Comparison of ENCODE assay signal across 26 cellular contexts in the genomic region with DNA sequence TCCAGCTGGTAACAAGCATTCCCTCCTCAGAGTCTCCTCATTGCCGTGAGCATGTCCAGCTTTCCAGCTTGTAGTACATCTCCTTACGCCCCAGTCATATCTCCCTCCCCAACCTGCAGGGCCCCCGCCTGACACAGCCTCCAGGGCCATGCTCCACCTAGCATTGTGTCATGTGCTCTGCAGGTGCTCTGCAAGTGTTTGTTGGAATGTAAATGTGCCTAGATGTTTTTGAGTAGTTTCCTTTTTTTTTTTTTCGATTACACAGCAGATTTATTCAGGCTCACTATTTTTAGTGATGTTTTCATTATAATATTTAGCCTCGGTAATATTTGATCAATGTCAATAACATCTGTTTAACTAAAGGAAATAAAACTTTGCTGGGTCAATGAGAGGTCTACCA.
DNase-seq lines count a peak whose midpoint lies in the region; ATAC-seq, FAIRE-seq and TF ChIP-seq lines count a peak whose summit lies in the region.
"Had no signal": no experiment of that assay in that cellular context is flagged by ENCODE, and none has a peak within 500 bp of the region (broad histone marks: within the 10 kb centered on the region; RNA-seq: fewer than 3 reads in every experiment).

No MANE protein-coding gene starts in this region.

- no peak overlapping the region for H2BK15ac ChIP-seq in H1 (ENCODE audit: low read length)

- TF ChIP-seq RAD21 in HepG2 (CRISPR knock-in tag; IDR thresholded peaks at IDR 0.05), result no peak
- TF ChIP-seq RAD21 in H1 (IDR thresholded peaks at IDR 0.05 in 1 of 2, conservative IDR thresholded peaks at IDR 0.05 in 1 of 2; ENCODE audit: low read depth in 2 of 2, low read length in 2 of 2), result no peak

- H3K9ac ChIP-seq in HepG2 (ENCODE audit: insufficient read depth, low read depth, low read length), result no peak overlapping the region
- no peak overlapping the region for H3K9ac ChIP-seq in H1 (replicated peaks in 1 of 4; ENCODE audit: extremely low read depth in 1 of 4, low read depth in 3 of 4, low read length in 3 of 4)
- H3K9ac ChIP-seq: BLaER1 treated with 17β-estradiol and CSF1 and Interleukin-3, amounts not matched to agents 10 nM and 100 nM had no signal

- no peaks in the 10 kb centered on the region for H3K9me3 ChIP-seq in HepG2 (ENCODE audit: low read length)
- H3K9me3 ChIP-seq in right lobe of liver, result no peaks in the 10 kb centered on the region
- H3K9me3 ChIP-seq in H1 (ENCODE audit: insufficient read depth in 2 of 2, low read depth in 1 of 2, low read length in 1 of 2), result no peaks in the 10 kb centered on the region
- no peaks in the 10 kb centered on the region for H3K9me3 ChIP-seq in stomach
- H3K9me3 ChIP-seq: BE2C, HAP-1 had no signal

- H3K27me3 ChIP-seq in HepG2 (ENCODE audit: control insufficient read depth in 1 of 2, insufficient read depth in 2 of 2, low read length in 2 of 2) (peaks cover 0 to 4% of the 10 kb centered on the region in 2 experiments; a peak in 1 of 5 replicates), right lobe of liver (no peaks in the 10 kb centered on the region), H1 (replicated peaks in 1 of 4; ENCODE audit: control insufficient read depth in 3 of 4, extremely low read depth in 1 of 4, insufficient read depth in 3 of 4, low read length in 3 of 4) (no peaks in the 10 kb centered on the region), stomach (no peaks in the 10 kb centered on the region)
- H3K27me3 ChIP-seq: BE2C; BLaER1 treated with 17β-estradiol and CSF1 and Interleukin-3, amounts not matched to agents 10 nM and 100 nM had no signal

- H3K4me1 Mint-ChIP-seq in activated T-helper 1 cell treated with anti-CD3 and anti-CD28 coated beads, Interleukin-12 subunit alpha, Interleukin-12 subunit beta, Interleukin-2, Interleukin-4 antibody, amounts not matched to agents 30 ng/mL and 10 ng/mL and 1 ng/mL, durations not matched to agents 14 hours and 24 hours and 36 hours (ENCODE audit: low read depth), result no peaks in the 10 kb centered on the region
- H3K4me1 Mint-ChIP-seq: CD14-positive monocyte; CD8-positive, alpha-beta memory T cell had no signal

- no peaks in the 10 kb centered on the region for H3K9me3 Mint-ChIP-seq in activated T-helper 1 cell treated with anti-CD3 and anti-CD28 coated beads, Interleukin-12 subunit alpha, Interleukin-12 subunit beta, Interleukin-2, Interleukin-4 antibody, amounts not matched to agents 30 ng/mL and 10 ng/mL and 1 ng/mL, durations not matched to agents 14 hours and 24 hours and 36 hours
- H3K9me3 Mint-ChIP-seq: CD4-positive, alpha-beta T cell had no signal

- no peak overlapping the region for H2BK12ac ChIP-seq in H1 (ENCODE audit: low read depth, low read length)

- H3K27ac ChIP-seq in HepG2 (ENCODE audit: extremely low read length, insufficient read depth, low read length) (no peak overlapping the region), right lobe of liver (no peak overlapping the region), H1 (ENCODE audit: low read depth, low read length) (no peak overlapping the region), stomach (no peak overlapping the region)
- H3K27ac ChIP-seq: 22Rv1; BLaER1 treated with 17β-estradiol and CSF1 and Interleukin-3, amounts not matched to agents 10 nM and 100 nM had no signal

- no peaks in the 10 kb centered on the region for H3K79me2 ChIP-seq in HepG2 (ENCODE audit: insufficient read depth, low read length)
- H3K79me2 ChIP-seq in H1 (ENCODE audit: control insufficient read depth in 1 of 2, insufficient read depth in 2 of 2, low read length in 2 of 2), result no peaks in the 10 kb centered on the region

- DNase-seq in HepG2 (ENCODE audit: low spot score), result no peak
- no peak for DNase-seq in right lobe of liver
- peak; percentile 59 for DNase-seq in RPMI8226
- no peak for DNase-seq in H1 (ENCODE audit: low read depth in 1 of 2, low spot score in 2 of 2)
- DNase-seq in stomach, result peak; percentile 31
- DNase-seq in NCI-H2171 (lab: John Stamatoyannopoulos, UW), result no peak
- DNase-seq in activated T-helper 1 cell treated with anti-CD3 and anti-CD28 coated beads, Interleukin-12 subunit alpha, Interleukin-12 subunit beta, Interleukin-2, Interleukin-4 antibody, amounts not matched to agents 30 ng/mL and 10 ng/mL and 1 ng/mL, durations not matched to agents 14 hours and 24 hours and 36 hours (ENCODE audit: low spot score), result no peak
- DNase-seq: ACHN; AML-193; BE2C; CD4-positive, alpha-beta T cell; CD8-positive, alpha-beta memory T cell; DMS 273 treated with DMSO at 0.1 percent for 48 hours; DMS79; EL; GF-D8; HFFc6 had no signal

- FAIRE-seq in HepG2 (lab: Jason Lieb, UNC), result no peak
- no peak for FAIRE-seq in H1 (lab: Jason Lieb, UNC)
- FAIRE-seq: A204.1, D721Med, GM12891, GM18507 had no signal

- H4K91ac ChIP-seq in H1 (replicated peaks; ENCODE audit: insufficient read length, low read length), result no peak overlapping the region

- no peak overlapping the region for H2BK20ac ChIP-seq in H1 (ENCODE audit: low read length)

- H3K79me1 ChIP-seq in H1 (ENCODE audit: low read depth, low read length), result no peaks in the 10 kb centered on the region

- TF ChIP-seq EP300 in HepG2 (IDR thresholded peaks at IDR 0.05; ENCODE audit: low read depth in 2 of 2, low read length in 2 of 2), result no peak
- TF ChIP-seq EP300 in HepG2 (CRISPR knock-in tag; IDR thresholded peaks at IDR 0.05; ENCODE audit: borderline replicate concordance), result no peak
- TF ChIP-seq EP300 in H1 (IDR thresholded peaks at IDR 0.05; ENCODE audit: borderline replicate concordance in 1 of 2, low read depth in 2 of 2, low read length in 2 of 2), result no peak
- no peak for TF ChIP-seq EP300 in stomach (IDR thresholded peaks at IDR 0.05)

- CTCF ChIA-PET in HepG2 (lab: Yijun Ruan, JAX; ENCODE audit: low intra/inter-chr PET ratio, low total read pairs), result no interaction called here
- CTCF ChIA-PET in H1 (lab: Charles Lee; ENCODE audit: partially characterized antibody), result no interaction called here

- H3K27ac Mint-ChIP-seq in activated T-helper 1 cell treated with anti-CD3 and anti-CD28 coated beads, Interleukin-12 subunit alpha, Interleukin-12 subunit beta, Interleukin-2, Interleukin-4 antibody, amounts not matched to agents 30 ng/mL and 10 ng/mL and 1 ng/mL, durations not matched to agents 14 hours and 24 hours and 36 hours, result no peak overlapping the region
- H3K27ac Mint-ChIP-seq: CD14-positive monocyte; CD4-positive, alpha-beta T cell; HFFc6 had no signal

- no peak overlapping the region for H3K18ac ChIP-seq in H1 (ENCODE audit: extremely low read depth, low read length)

- H4K5ac ChIP-seq in H1 (ENCODE audit: insufficient read length, low read depth, low read length), result no peak overlapping the region

- no peak overlapping the region for H2AK5ac ChIP-seq in H1 (ENCODE audit: low read depth, low read length)

- no peaks in the 10 kb centered on the region for H3K36me3 Mint-ChIP-seq in activated T-helper 1 cell treated with anti-CD3 and anti-CD28 coated beads, Interleukin-12 subunit alpha, Interleukin-12 subunit beta, Interleukin-2, Interleukin-4 antibody, amounts not matched to agents 30 ng/mL and 10 ng/mL and 1 ng/mL, durations not matched to agents 14 hours and 24 hours and 36 hours (ENCODE audit: low read depth)
- H3K36me3 Mint-ChIP-seq: CD14-positive monocyte had no signal

- H3K27me3 Mint-ChIP-seq in activated T-helper 1 cell treated with anti-CD3 and anti-CD28 coated beads, Interleukin-12 subunit alpha, Interleukin-12 subunit beta, Interleukin-2, Interleukin-4 antibody, amounts not matched to agents 30 ng/mL and 10 ng/mL and 1 ng/mL, durations not matched to agents 14 hours and 24 hours and 36 hours (ENCODE audit: insufficient read depth), result no peaks in the 10 kb centered on the region

- TF ChIP-seq POLR2A in HepG2 (IDR thresholded peaks at IDR 0.05; ENCODE audit: insufficient read depth in 1 of 2, low read depth in 2 of 2, low read length in 2 of 2), result no peak
- TF ChIP-seq POLR2A in right lobe of liver (IDR thresholded peaks at IDR 0.05), result no peak
- no peak for TF ChIP-seq POLR2A in H1 (IDR thresholded peaks at IDR 0.05; ENCODE audit: control extremely low read depth in 1 of 2, low read depth in 2 of 2, low read length in 2 of 2)
- TF ChIP-seq POLR2A in stomach (IDR thresholded peaks at IDR 0.05), result no peak

- no peak overlapping the region for H3K4me3 Mint-ChIP-seq in activated T-helper 1 cell treated with anti-CD3 and anti-CD28 coated beads, Interleukin-12 subunit alpha, Interleukin-12 subunit beta, Interleukin-2, Interleukin-4 antibody, amounts not matched to agents 30 ng/mL and 10 ng/mL and 1 ng/mL, durations not matched to agents 14 hours and 24 hours and 36 hours
- H3K4me3 Mint-ChIP-seq: CD14-positive monocyte; CD4-positive, alpha-beta T cell; CD8-positive, alpha-beta memory T cell; HFFc6 had no signal

- H3K23me2 ChIP-seq in H1 (ENCODE audit: low read depth, low read length), result no peaks in the 10 kb centered on the region

- H4K20me1 ChIP-seq in HepG2 (ENCODE audit: insufficient read depth, low read length), result no peaks in the 10 kb centered on the region
- H4K20me1 ChIP-seq in H1 (replicated peaks in 1 of 2; ENCODE audit: control insufficient read depth in 1 of 2, insufficient read depth in 2 of 2, low read length in 2 of 2), result no peaks in the 10 kb centered on the region
- H4K20me1 ChIP-seq: BLaER1 treated with 17β-estradiol and CSF1 and Interleukin-3, amounts not matched to agents 10 nM and 100 nM had no signal

- H2BK5ac ChIP-seq in H1 (ENCODE audit: low read depth, low read length), result no peak overlapping the region

- H3K14ac ChIP-seq in H1 (ENCODE audit: insufficient read length), result no peak overlapping the region

- H3K4me1 ChIP-seq in HepG2 (ENCODE audit: insufficient read depth, low read length) (no peaks in the 10 kb centered on the region), right lobe of liver (no peaks in the 10 kb centered on the region), H1 (replicated peaks in 1 of 4; ENCODE audit: control insufficient read depth in 3 of 4, insufficient read depth in 4 of 4, low read length in 3 of 4) (peaks cover 0 to 8% (median 1%) of the 10 kb centered on the region in 4 experiments; a peak in 3 of 7 replicates), stomach (no peaks in the 10 kb centered on the region)
- H3K4me1 ChIP-seq: BLaER1 treated with 17β-estradiol and CSF1 and Interleukin-3, amounts not matched to agents 10 nM and 100 nM; HAP-1 had no signal

- no peak for ATAC-seq in HepG2
- no peak for ATAC-seq in right lobe of liver
- ATAC-seq in GM18519 (IDR thresholded peaks at IDR 0.05; ENCODE audit: low FRiP score, unreplicated experiment), result no peak

- no peak overlapping the region for H3K56ac ChIP-seq in H1 (replicated peaks; ENCODE audit: insufficient read length, low read depth, low read length)

- H2BK120ac ChIP-seq in H1 (replicated peaks; ENCODE audit: low read depth, low read length), result no peak overlapping the region

- in situ Hi-C loops in HepG2 (cut with HindIII; ENCODE audit: extremely low pct_ligation_motif_present, low pct_unique_long_range_greater_than_20kb), result no loop called here

- H3K36me3 ChIP-seq in HepG2 (replicated peaks in 1 of 2; ENCODE audit: control insufficient read depth in 1 of 2, insufficient read depth in 2 of 2, low read length in 2 of 2) (no peaks in the 10 kb centered on the region), right lobe of liver (no peaks in the 10 kb centered on the region), H1 (ENCODE audit: control insufficient read depth in 2 of 4, insufficient read depth in 4 of 4, low read length in 3 of 4) (no peaks in the 10 kb centered on the region), stomach (no peaks in the 10 kb centered on the region)
- H3K36me3 ChIP-seq: BLaER1 treated with 17β-estradiol and CSF1 and Interleukin-3, amounts not matched to agents 10 nM and 100 nM; HAP-1 had no signal

- 20% methylated on average over 5 of the region's 5 CpGs for WGBS in HepG2 (ENCODE audit: low lambda C conversion rate)
- WGBS in right lobe of liver (ENCODE audit: insufficient coverage, low coverage, low lambda C conversion rate, missing lambda C conversion rate), result 32% methylated on average over 3 of the region's 5 CpGs
- 87% methylated on average over 5 of the region's 5 CpGs; no CpG with 5 or more reads in 1 of the 2 experiments for WGBS in H1 (ENCODE audit: extremely low coverage in 1 of 2, insufficient coverage in 1 of 2, insufficient read length in 1 of 2, insufficient replicate concordance in 2 of 2, low coverage in 1 of 2, low lambda C conversion rate in 2 of 2, missing lambda C conversion rate in 1 of 2), 2 experiments
- WGBS in stomach, 5 donors, result 44 to 62% (median 56%) methylated on average over 5 of the region's 5 CpGs

- POLR2A ChIA-PET in HepG2 (lab: Yijun Ruan, JAX) (no interaction called here), H1 (lab: Charles Lee; ENCODE audit: partially characterized antibody) (no interaction called here)

- H3K23ac ChIP-seq in H1 (ENCODE audit: insufficient read length), result no peak overlapping the region

- H4K8ac ChIP-seq in H1 (ENCODE audit: extremely low read depth, insufficient read depth, low read length), result no peak overlapping the region

- H3K4me3 ChIP-seq in HepG2 (replicated peaks in 1 of 3; ENCODE audit: insufficient read depth in 1 of 3, low read depth in 2 of 3, low read length in 3 of 3), result no peak overlapping the region
- no peak overlapping the region for H3K4me3 ChIP-seq in right lobe of liver
- H3K4me3 ChIP-seq in H1 (ENCODE audit: extremely low read depth in 1 of 4, insufficient read depth in 2 of 4, low read depth in 3 of 4, low read length in 4 of 4), result no peak overlapping the region
- no peak overlapping the region for H3K4me3 ChIP-seq in stomach
- H3K4me3 ChIP-seq: BLaER1 treated with 17β-estradiol and CSF1 and Interleukin-3, amounts not matched to agents 10 nM and 100 nM; HAP-1 had no signal

- TF ChIP-seq CTCF in HepG2 (CRISPR knock-in tag; IDR thresholded peaks at IDR 0.05) (no peak), right lobe of liver (IDR thresholded peaks at IDR 0.05) (no peak), H1 (IDR thresholded peaks at IDR 0.05; ENCODE audit: control extremely low read depth in 1 of 3, insufficient read depth in 1 of 3, low read depth in 1 of 3, low read length in 3 of 3) (no peak), stomach (IDR thresholded peaks at IDR 0.05) (no peak)

- no TSS peak for BruUV-seq in HepG2 (replicated peaks; lab: Mats Ljungman, UMichigan)

- no peak overlapping the region for H3K4me2 ChIP-seq in HepG2 (ENCODE audit: low read depth, low read length)
- no peak overlapping the region for H3K4me2 ChIP-seq in H1 (ENCODE audit: insufficient read depth in 1 of 2, low read depth in 2 of 2, low read length in 2 of 2)
- H3K4me2 ChIP-seq: BLaER1 treated with 17β-estradiol and CSF1 and Interleukin-3, amounts not matched to agents 10 nM and 100 nM had no signal

- H3K4ac ChIP-seq in H1 (replicated peaks; ENCODE audit: insufficient read length, low read depth, low read length), result no peak overlapping the region

- intact Hi-C loops in HepG2 (cut with micrococcal nuclease; ENCODE audit: unreplicated experiment), result no loop called here
- intact Hi-C loops in right lobe of liver (cut with DNase I), result no loop called here
- intact Hi-C loops in stomach (cut with DNase I; ENCODE audit: low total_unique reads), result no loop called here
- intact Hi-C loops in activated T-helper 1 cell treated with anti-CD3 and anti-CD28 coated beads, Interleukin-12 subunit alpha, Interleukin-12 subunit beta, Interleukin-2, Interleukin-4 antibody, amounts not matched to agents 30 ng/mL and 10 ng/mL and 1 ng/mL, durations not matched to agents 14 hours and 24 hours and 36 hours (cut with micrococcal nuclease), result no loop called here

- H2AFZ ChIP-seq in HepG2 (ENCODE audit: low read length), result no peak overlapping the region
- no peak overlapping the region for H2AFZ ChIP-seq in H1 (ENCODE audit: low read length)

Comparison
In these comparisons a context has a peak if more than half of its experiments do, and no peak if none do; other contexts are left out.
1. DNase-seq: peak in RPMI8226 (single experiment) and stomach (single experiment); none in HepG2 (single experiment), right lobe of liver (0 of 3), H1 (0 of 2), NCI-H2171 (single experiment) and activated T-helper 1 cell treated with anti-CD3 and anti-CD28 coated beads, Interleukin-12 subunit alpha, Interleukin-12 subunit beta, Interleukin-2, Interleukin-4 antibody, amounts not matched to agents 30 ng/mL and 10 ng/mL and 1 ng/mL, durations not matched to agents 14 hours and 24 hours and 36 hours (single experiment).